23 cellular contexts compared by ENCODE assay signal in genomic region chr6:161584051-161584450, GRCh38.
DNase-seq lines count a peak whose midpoint lies in the region; ATAC-seq lines count a peak whose summit lies in the region.
"Had no signal": no experiment of that assay in that cellular context is flagged by ENCODE, and none has a peak within 500 bp of the region (broad histone marks: within the 10 kb centered on the region; RNA-seq: fewer than 3 reads in every experiment).

No MANE protein-coding gene starts in this region.

- peak; percentile 28 for DNase-seq in NCI-H1105 treated with DMSO at 0.1 percent for 48 hours (lab: John Stamatoyannopoulos, UW)
- no peak for DNase-seq in NCI-H1105 (lab: John Stamatoyannopoulos, UW)
- DNase-seq in NCI-H69 (lab: John Stamatoyannopoulos, UW), result peak; percentile 96
- peak; percentile 31 for DNase-seq in cerebellum (ENCODE audit: low spot score)
- peak; percentile 12 for DNase-seq in renal cortical epithelial cell (ENCODE audit: low read depth)
- DNase-seq in SIG-M5 treated with dmso at 0.1 percent for 504 hours (lab: John Stamatoyannopoulos, UW; ENCODE audit: unreplicated experiment), result no peak
- DNase-seq: activated CD4-positive, alpha-beta memory T cell treated with anti-CD3 and anti-CD28 coated beads for 36 hours; CD8-positive, alpha-beta memory T cell; cerebellar nuclear complex; H9; heart right ventricle; MM.1S; naive B cell; NCI-H1694; NCI-H526 treated with DMSO at 0.1 percent for 48 hours; psoas muscle; SHP77; stimulated activated CD8-positive, alpha-beta memory T cell treated with anti-CD3 and anti-CD28 coated beads, Interleukin-4, amount 100 ng/mL, for 48 hours; T-helper 1 cell; trophoblast cell had no signal

- ATAC-seq in HG03432 (IDR thresholded peaks at IDR 0.05; ENCODE audit: unreplicated experiment), result no peak
- ATAC-seq in HG02623 (IDR thresholded peaks at IDR 0.05; ENCODE audit: unreplicated experiment), result no peak
- ATAC-seq: heart right ventricle, left lobe of liver, psoas muscle had no signal

Comparison
In these comparisons a context has a peak if more than half of its experiments do, and no peak if none do; other contexts are left out.
1. DNase-seq: peak in NCI-H1105 treated with DMSO at 0.1 percent for 48 hours (single experiment), NCI-H69 (single experiment), cerebellum (single experiment) and renal cortical epithelial cell (single experiment); none in NCI-H1105 (single experiment) and SIG-M5 treated with dmso at 0.1 percent for 504 hours (single experiment).